ENCODE assay signal across 8 cellular contexts in the genomic region with DNA sequence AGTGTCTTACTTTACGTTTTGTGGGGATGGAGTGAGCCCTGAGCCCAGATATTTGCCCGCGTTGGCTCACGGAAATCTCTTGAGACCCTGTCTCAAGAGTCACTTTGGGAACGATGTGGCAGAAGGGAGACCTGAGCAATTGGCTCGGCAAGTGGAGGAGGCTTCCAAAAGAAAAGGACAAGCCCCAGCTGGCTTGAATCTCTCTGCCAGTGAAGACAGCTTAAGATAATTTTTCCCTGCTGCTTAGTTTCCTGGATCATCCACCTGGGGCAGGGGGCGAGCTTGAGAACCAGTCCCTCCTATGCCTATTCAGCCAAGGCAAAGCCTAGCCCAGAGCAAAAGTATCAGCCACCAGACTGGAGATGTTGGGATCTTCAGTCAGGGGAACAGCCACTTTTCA. TPM values are rescaled to one million over a fixed set of nuclear protein-coding genes. Genes with fewer than 3 reads are reported as not detected.
DNase-seq lines count a peak whose midpoint lies in the region; ATAC-seq and TF ChIP-seq lines count a peak whose summit lies in the region.

No MANE protein-coding gene starts in this region.

- BruUV-seq in MCF 10A (replicated peaks; lab: Mats Ljungman, UMichigan), result TSS peak; percentile 56

- intact Hi-C loops in MCF 10A (cut with micrococcal nuclease) (no loop called here), aorta (cut with DNase I) (no loop called here)

- CTCF ChIA-PET in MCF 10A (lab: Yijun Ruan, JAX), result no interaction called here

- H3K36me3 ChIP-seq in lung (ENCODE audit: control insufficient read depth in 2 of 2, insufficient read depth in 2 of 2, low read length in 2 of 2) (no peaks in the 10 kb centered on the region), aorta (ENCODE audit: control insufficient read depth in 1 of 2, insufficient read depth in 2 of 2, low read length in 1 of 2) (no peaks in the 10 kb centered on the region)

- peak overlapping the region; percentile 61 for H3K27ac Mint-ChIP-seq in MCF 10A (ENCODE audit: low read depth, unreplicated experiment)

- 1% methylated on average over 7 of the region's 7 CpGs for WGBS in lung, 2 donors
- WGBS in aorta, 2 donors, result 0% methylated on average over 7 of the region's 7 CpGs

- no peak for TF ChIP-seq CTCF in MCF 10A (IDR thresholded peaks at IDR 0.05; ENCODE audit: unreplicated experiment)
- no peak for TF ChIP-seq CTCF in lung (IDR thresholded peaks at IDR 0.05; ENCODE audit: control extremely low read depth, extremely low read depth)

- H3K4me3 Mint-ChIP-seq in MCF 10A (ENCODE audit: unreplicated experiment), result peak overlapping the region; percentile 86

- H3K4me3 ChIP-seq in lung, result peak overlapping the region; percentile 81
- peak overlapping the region; percentile 28 to 91 for H3K4me3 ChIP-seq in aorta (ENCODE audit: low read length in 2 of 2)

- peaks cover 8% of the 10 kb centered on the region for H3K4me1 Mint-ChIP-seq in MCF 10A (ENCODE audit: insufficient read depth, unreplicated experiment)

- H3K27me3 ChIP-seq in lung (ENCODE audit: control insufficient read depth, insufficient read depth) (no peaks in the 10 kb centered on the region), aorta (ENCODE audit: control insufficient read depth in 1 of 2, insufficient read depth in 2 of 2, low read length in 1 of 2) (no peaks in the 10 kb centered on the region)

- H3K9me3 ChIP-seq in lung (ENCODE audit: control insufficient read depth in 2 of 2, insufficient read depth in 1 of 2, low read length in 1 of 2), result no peaks in the 10 kb centered on the region
- no peaks in the 10 kb centered on the region for H3K9me3 ChIP-seq in aorta (ENCODE audit: control insufficient read depth, low read length)

- peak; percentile 20 for DNase-seq in ELR (ENCODE audit: low read depth)
- peak; percentile 32 for DNase-seq in NAMALWA (ENCODE audit: low spot score)
- peak; percentile 3 for DNase-seq in MCF 10A (ENCODE audit: unreplicated experiment)
- DNase-seq in lung (ENCODE audit: low spot score), result no peak
- DNase-seq in aorta, result no peak
- no peak for DNase-seq in midbrain (lab: John Stamatoyannopoulos, UW)
- DNase-seq in ureter (ENCODE audit: low spot score), result no peak

- H3K4me1 ChIP-seq in lung (ENCODE audit: control insufficient read depth in 2 of 2, insufficient read depth in 2 of 2, low read length in 2 of 2), result peaks cover 4% of the 10 kb centered on the region in 2 donors
- H3K4me1 ChIP-seq in aorta (ENCODE audit: control insufficient read depth in 1 of 2, insufficient read depth in 2 of 2, low read length in 2 of 2), result no peaks in the 10 kb centered on the region

- H3K27ac ChIP-seq in lung (ENCODE audit: low read depth in 1 of 2, low read length in 1 of 2), result peak overlapping the region; percentile 40 to 93
- no peak overlapping the region for H3K27ac ChIP-seq in aorta (ENCODE audit: low read depth in 1 of 2, low read length in 2 of 2)

- ATAC-seq in lung (ENCODE audit: insufficient read depth, low FRiP score) (no peak), aorta (ENCODE audit: low FRiP score) (no peak), GM18511 (IDR thresholded peaks at IDR 0.05; ENCODE audit: unreplicated experiment) (no peak)

- peaks cover 6% of the 10 kb centered on the region for H3K9me3 Mint-ChIP-seq in MCF 10A (ENCODE audit: unreplicated experiment)

- POLR2A ChIA-PET in MCF 10A (lab: Yijun Ruan, JAX), result interaction anchor here (0.6 to 1.8 kb wide), 15 partner anchors 8 to 819 kb away, joined by 3 to 7 read pairs (median 4); partner anchors contain the start of gene FAM162A

- peaks cover 5% of the 10 kb centered on the region for H3K36me3 Mint-ChIP-seq in MCF 10A (ENCODE audit: insufficient read depth, unreplicated experiment)

- no peaks in the 10 kb centered on the region for H3K27me3 Mint-ChIP-seq in MCF 10A (ENCODE audit: insufficient read depth, unreplicated experiment)

RNA-seq across cellular contexts. Expression of gene SEC22A, which starts 0.7 kb away (rescaled TPM):
- 16.2 and 16.5 TPM in 2 replicates for total RNA-seq in MCF 10A (2022)
- 10 to 100 TPM; 11.1 to 47.7 TPM for total RNA-seq in lung
- 10 to 100 TPM in 1 of 2 donors, 1 to 10 TPM in 1; 6.9 to 12.7 TPM for polyA plus RNA-seq in lung
- 10 to 100 TPM; 16.1 to 17.3 TPM for total RNA-seq in aorta
- polyA plus RNA-seq in aorta, result 10 to 100 TPM; 10.2 to 11.0 TPM
- 15.2 TPM for total RNA-seq in ureter

Comparison
In these comparisons a context has a peak if more than half of its experiments do, and no peak if none do; other contexts are left out.
1. DNase-seq: peak in ELR (single experiment), NAMALWA (single experiment) and MCF 10A (single experiment); none in lung (single experiment), aorta (0 of 2), midbrain (single experiment) and ureter (single experiment).
2. H3K27ac ChIP-seq: peak in lung (2 of 2); none in aorta (0 of 2).